In the genomic region with DNA sequence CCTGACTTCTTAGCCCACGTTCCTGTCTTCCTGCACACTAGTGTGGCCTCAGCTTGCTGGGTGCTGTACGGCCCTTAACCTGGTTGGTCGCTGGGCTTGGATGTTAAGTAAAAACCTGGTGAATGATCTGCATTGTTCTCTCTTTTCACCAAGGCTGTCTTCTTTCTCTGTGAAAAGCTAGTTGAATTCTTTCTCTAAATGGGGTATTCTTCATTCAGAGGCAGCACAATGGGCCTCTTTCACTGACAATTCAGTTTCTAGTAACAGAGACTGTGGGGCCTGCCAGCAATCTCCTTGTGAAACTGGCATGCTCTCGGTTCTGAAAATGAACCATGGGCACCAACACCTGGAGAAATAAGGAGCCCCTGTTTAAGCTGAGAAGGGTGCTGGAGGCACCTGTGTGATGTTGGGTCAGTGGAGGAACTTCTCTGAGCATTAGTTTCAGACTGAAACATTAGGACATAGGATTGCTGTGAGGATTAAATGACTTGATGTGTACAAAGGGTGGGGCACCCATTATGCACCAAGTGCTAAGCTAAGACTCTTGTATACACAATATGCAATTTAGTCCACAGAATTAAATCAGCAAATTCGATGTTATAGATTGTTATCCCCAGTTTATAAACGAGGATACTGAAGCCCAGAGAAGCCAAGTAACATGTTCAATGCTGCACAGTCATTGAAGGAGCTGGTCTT, we compare ENCODE assay signal across 20 cellular contexts. TPM values are rescaled to one million over a fixed set of nuclear protein-coding genes. Genes with fewer than 3 reads are reported as not detected.
A peak's percentile ranks its signal among the peaks of the same experiment; 100 is the strongest.
DNase-seq lines count a peak whose midpoint lies in the region; TF ChIP-seq lines count a peak whose summit lies in the region.
"Had no signal": no experiment of that assay in that cellular context is flagged by ENCODE, and none has a peak within 500 bp of the region (broad histone marks: within the 10 kb centered on the region; RNA-seq: fewer than 3 reads in every experiment).

No MANE protein-coding gene starts in this region.

- H3K4me3 Mint-ChIP-seq in endodermal cell (no peak overlapping the region), neural progenitor cell (no peak overlapping the region)
- H3K4me3 Mint-ChIP-seq: activated CD8-positive, alpha-beta memory T cell treated with anti-CD3 and anti-CD28 coated beads, Interleukin-2, amount 10 ng/mL, durations not matched to agents 7 days and 5 days; CD8-positive, alpha-beta memory T cell had no signal

- DNase-seq in C1 segment of cervical spinal cord (lab: John Stamatoyannopoulos, UW), result peak in 10 of 14 donors; percentile 28 to 75 (median 53)
- peak; percentile 57 for DNase-seq in NCI-H69 (lab: John Stamatoyannopoulos, UW)
- peak; percentile 36 for DNase-seq in endodermal cell
- peak; percentile 74 for DNase-seq in neural progenitor cell (ENCODE audit: low spot score)
- DNase-seq in activated CD4-positive, alpha-beta T cell treated with anti-CD3 and anti-CD28 coated beads for 48 hours, result no peak
- no peak for DNase-seq in mesenteric fat pad (ENCODE audit: low spot score)
- no peak for DNase-seq in AG08395 (ENCODE audit: low spot score)
- no peak for DNase-seq in mucosa of gallbladder (ENCODE audit: low spot score)
- DNase-seq: ACHN; activated CD4-positive, CD25-positive, alpha-beta regulatory T cell; activated CD8-positive, alpha-beta memory T cell treated with anti-CD3 and anti-CD28 coated beads, Interleukin-2, amount 10 ng/mL, durations not matched to agents 7 days and 5 days; activated effector memory CD4-positive, alpha-beta T cell treated with Interleukin-2 at 50 U/mL for 16 hours; amniotic stem cell; CD8-positive, alpha-beta memory T cell; mesendoderm; T-helper 2 cell had no signal

- no peaks in the 10 kb centered on the region for H3K79me2 ChIP-seq in neural progenitor cell (ENCODE audit: low read depth)

- H4K20me1 ChIP-seq in neural progenitor cell (ENCODE audit: low read depth), result no peaks in the 10 kb centered on the region

- H3K27me3 Mint-ChIP-seq in endodermal cell (ENCODE audit: insufficient read depth) (no peaks in the 10 kb centered on the region), neural progenitor cell (ENCODE audit: insufficient read depth, low read depth) (no peaks in the 10 kb centered on the region)

- TF ChIP-seq CTCF in endodermal cell (conservative IDR thresholded peaks at IDR 0.05) (no peak), neural progenitor cell (IDR thresholded peaks at IDR 0.05) (no peak)

- peaks cover 11% of the 10 kb centered on the region for H3F3A ChIP-seq in neural progenitor cell (ENCODE audit: low read depth)

- WGBS in endodermal cell (ENCODE audit: insufficient coverage in 1 of 2, insufficient read length in 1 of 2), 2 experiments, result 72 to 87% methylated on average over 4 to 6 of the region's 6 CpGs

- H3K9me3 ChIP-seq in endodermal cell (ENCODE audit: control insufficient read depth, low read length) (no peaks in the 10 kb centered on the region), neural progenitor cell (ENCODE audit: low read depth) (no peaks in the 10 kb centered on the region)

- no peaks in the 10 kb centered on the region for H3K4me1 ChIP-seq in endodermal cell (ENCODE audit: control insufficient read depth, insufficient read depth, low read length)
- H3K4me1 ChIP-seq in neural progenitor cell, result peaks cover 14% of the 10 kb centered on the region

- H2AFZ ChIP-seq in neural progenitor cell (replicated peaks), result no peak overlapping the region

- no peaks in the 10 kb centered on the region for H3K36me3 Mint-ChIP-seq in endodermal cell (ENCODE audit: low read depth)
- H3K36me3 Mint-ChIP-seq in neural progenitor cell, result no peaks in the 10 kb centered on the region
- H3K36me3 Mint-ChIP-seq: activated CD8-positive, alpha-beta memory T cell treated with anti-CD3 and anti-CD28 coated beads, Interleukin-2, amount 10 ng/mL, durations not matched to agents 7 days and 5 days had no signal

- H3K4me1 Mint-ChIP-seq in endodermal cell (no peaks in the 10 kb centered on the region), neural progenitor cell (peaks cover 4% of the 10 kb centered on the region)
- H3K4me1 Mint-ChIP-seq: activated CD8-positive, alpha-beta memory T cell treated with anti-CD3 and anti-CD28 coated beads, Interleukin-2, amount 10 ng/mL, durations not matched to agents 7 days and 5 days; CD8-positive, alpha-beta memory T cell had no signal

- H3K36me3 ChIP-seq in endodermal cell (ENCODE audit: control insufficient read depth, insufficient read depth, low read length), result no peaks in the 10 kb centered on the region
- no peaks in the 10 kb centered on the region for H3K36me3 ChIP-seq in neural progenitor cell

- H3K27ac ChIP-seq in endodermal cell (ENCODE audit: low read depth, low read length), result no peak overlapping the region
- H3K27ac ChIP-seq in neural progenitor cell, result no peak overlapping the region
- H3K27ac ChIP-seq: epithelial cell of prostate had no signal

- no peaks in the 10 kb centered on the region for H3K27me3 ChIP-seq in endodermal cell (ENCODE audit: control insufficient read depth, insufficient read depth, low read length, poor library complexity, severe bottlenecking)
- no peaks in the 10 kb centered on the region for H3K27me3 ChIP-seq in neural progenitor cell

- H3K9ac ChIP-seq in endodermal cell (ENCODE audit: extremely low read depth, low read length, poor library complexity, severe bottlenecking), result no peak overlapping the region
- no peak overlapping the region for H3K9ac ChIP-seq in neural progenitor cell

- H3K27ac Mint-ChIP-seq in endodermal cell, result no peak overlapping the region
- no peak overlapping the region for H3K27ac Mint-ChIP-seq in neural progenitor cell
- H3K27ac Mint-ChIP-seq: activated CD8-positive, alpha-beta memory T cell treated with anti-CD3 and anti-CD28 coated beads, Interleukin-2, amount 10 ng/mL, durations not matched to agents 7 days and 5 days; CD8-positive, alpha-beta memory T cell had no signal

- no peaks in the 10 kb centered on the region for H3K9me3 Mint-ChIP-seq in endodermal cell
- H3K9me3 Mint-ChIP-seq in neural progenitor cell, result no peaks in the 10 kb centered on the region
- H3K9me3 Mint-ChIP-seq: CD8-positive, alpha-beta memory T cell had no signal

- peak overlapping the region; percentile 36 for H3K4me2 ChIP-seq in neural progenitor cell

- H3K4me3 ChIP-seq in endodermal cell (ENCODE audit: low read length), result no peak overlapping the region
- no peak overlapping the region for H3K4me3 ChIP-seq in neural progenitor cell
- H3K4me3 ChIP-seq: K562 had no signal

RNA-seq across cellular contexts. Expression of a gene that starts 33.1 kb away (rescaled TPM):
- total RNA-seq in endodermal cell (not detected), neural progenitor cell (ENCODE audit: low replicate concordance) (not detected in 2 replicates), mesenteric fat pad (not detected), mucosa of gallbladder (0.95 TPM)
- polyA plus RNA-seq in endodermal cell (2013, experiment 1 of 2), result not detected
- polyA plus RNA-seq in endodermal cell (2013, experiment 2 of 2), result not detected
- total RNA-seq: activated CD8-positive, alpha-beta memory T cell treated with anti-CD3 and anti-CD28 coated beads, Interleukin-2, amount 10 ng/mL, durations not matched to agents 7 days and 5 days; CD8-positive, alpha-beta memory T cell; K562; Right ventricle myocardium inferior; skeletal muscle tissue had no signal
- polyA plus RNA-seq: CD8-positive, alpha-beta memory T cell; K562 had no signal

Comparison
In these comparisons a context has a peak if more than half of its experiments do, and no peak if none do; other contexts are left out.
1. DNase-seq: peak in C1 segment of cervical spinal cord (10 of 14), NCI-H69 (single experiment), endodermal cell (single experiment) and neural progenitor cell (single experiment); none in activated CD4-positive, alpha-beta T cell treated with anti-CD3 and anti-CD28 coated beads for 48 hours (single experiment), mesenteric fat pad (single experiment), AG08395 (single experiment) and mucosa of gallbladder (single experiment).